ENCODE assay signal across 32 cellular contexts in genomic region chr1:54990916-54991315, GRCh38. TPM values are rescaled to one million over a fixed set of nuclear protein-coding genes. Genes with fewer than 3 reads are reported as not detected.
"Had no signal": no experiment of that assay in that cellular context is flagged by ENCODE, and none has a peak within 500 bp of the region (broad histone marks: within the 10 kb centered on the region; RNA-seq: fewer than 3 reads in every experiment).

No MANE protein-coding gene starts in this region.

- H3K4me1 ChIP-seq: left lung, lower lobe of right lung, right atrium auricular region, right lobe of liver, tibial nerve, uterus had no signal

- H3K27ac ChIP-seq: hepatocyte, left lung, lower lobe of right lung, ovary, right atrium auricular region, right lobe of liver, tibial nerve, uterus had no signal

- DNase-seq: left colon; left lung; lower lobe of right lung; mammary epithelial cell; naive B cell; natural killer cell; nephron progenitor cell; ovary; right lobe of liver; stimulated activated CD4-positive, alpha-beta T cell treated with anti-CD3 and anti-CD28 coated beads, Interleukin-1b, Interleukin-23, amount 100 ng/mL, for 48 hours; stimulated activated CD4-positive, alpha-beta T cell treated with anti-CD3 and anti-CD28 coated beads, Interleukin-2, amount 100 ng/mL, for 48 hours; stimulated activated CD4-positive, alpha-beta T cell treated with anti-CD3 and anti-CD28 coated beads, Interleukin-4, amount 100 ng/mL, for 4 hours; stimulated activated CD8-positive, alpha-beta memory T cell treated with anti-CD3 and anti-CD28 coated beads, Interleukin-4, amount 100 ng/mL, for 48 hours; stimulated activated naive CD4-positive, alpha-beta T cell treated with Interleukin-2 at 50 U/mL for 16 hours; stimulated activated naive CD8-positive, alpha-beta T cell treated with anti-CD3 and anti-CD28 coated beads, Interleukin-15, amount 100 ng/mL, for 72 hours; uterus had no signal

- H3K4me3 Mint-ChIP-seq: mesothelial cell of epicardium; natural killer cell; nephron progenitor cell; stimulated activated memory B cell treated with anti-CD40 and anti-IgM and Interleukin-4, amounts not matched to agents 10 μg/mL and 1 μg/mL and 100 μg/mL, for 72 hours; stimulated activated naive CD8-positive, alpha-beta T cell treated with anti-CD3 and anti-CD28 coated beads, Interleukin-15, amount 100 ng/mL, for 72 hours; type B pancreatic cell had no signal

- H3K27ac Mint-ChIP-seq: mesothelial cell of epicardium; natural killer cell; nephron progenitor cell; progenitor cell of endocrine pancreas; stimulated activated memory B cell treated with anti-CD40 and anti-IgM and Interleukin-4, amounts not matched to agents 10 μg/mL and 1 μg/mL and 100 μg/mL, for 72 hours; type B pancreatic cell had no signal

- FAIRE-seq: keratinocyte had no signal

- ATAC-seq: left colon; left lung; lower lobe of right lung; natural killer cell; stimulated activated memory B cell treated with anti-CD40 and anti-IgM and Interleukin-4, amounts not matched to agents 10 μg/mL and 1 μg/mL and 100 μg/mL, for 72 hours; stimulated activated naive CD8-positive, alpha-beta T cell treated with anti-CD3 and anti-CD28 coated beads, Interleukin-15, amount 100 ng/mL, for 72 hours had no signal

- H3K4me3 ChIP-seq: hepatocyte, left lung, lower lobe of right lung, ovary, right atrium auricular region, right lobe of liver, smooth muscle cell, tibial nerve, uterus had no signal

- H3K27me3 ChIP-seq: ovary, right atrium auricular region, right lobe of liver, uterus had no signal

- H3K36me3 Mint-ChIP-seq: mesothelial cell of epicardium; natural killer cell; stimulated activated memory B cell treated with anti-CD40 and anti-IgM and Interleukin-4, amounts not matched to agents 10 μg/mL and 1 μg/mL and 100 μg/mL, for 72 hours; type B pancreatic cell had no signal

- H3K79me2 ChIP-seq: hepatocyte had no signal

- H2AFZ ChIP-seq: hepatocyte had no signal

- H3K4me1 Mint-ChIP-seq: stimulated activated memory B cell treated with anti-CD40 and anti-IgM and Interleukin-4, amounts not matched to agents 10 μg/mL and 1 μg/mL and 100 μg/mL, for 72 hours had no signal

- H3K9me3 ChIP-seq: left lung, lower lobe of right lung, ovary, right atrium auricular region, right lobe of liver, tibial nerve, uterus had no signal

- H3K9me3 Mint-ChIP-seq: mesothelial cell of epicardium; nephron progenitor cell; stimulated activated memory B cell treated with anti-CD40 and anti-IgM and Interleukin-4, amounts not matched to agents 10 μg/mL and 1 μg/mL and 100 μg/mL, for 72 hours; stimulated activated naive CD8-positive, alpha-beta T cell treated with anti-CD3 and anti-CD28 coated beads, Interleukin-15, amount 100 ng/mL, for 72 hours; type B pancreatic cell had no signal

- H3K4me2 ChIP-seq: hepatocyte, smooth muscle cell had no signal

- H3K36me3 ChIP-seq: left lung, lower lobe of right lung, ovary, right atrium auricular region, right lobe of liver, tibial nerve, uterus had no signal

RNA-seq across cellular contexts. Expression of gene BSND, which starts 7.8 kb away (rescaled TPM):
- total RNA-seq: left colon, left lung, lower lobe of right lung, mammary epithelial cell, mononuclear cell, natural killer cell, omental fat pad, progenitor cell of endocrine pancreas, pulmonary artery endothelial cell, right atrium auricular region, right lobe of liver, skeletal muscle tissue, smooth muscle cell, temporal lobe, tibial nerve, ureter, uterus had no signal
- polyA plus RNA-seq: keratinocyte, liver, mammary epithelial cell, smooth muscle cell had no signal

RNA-seq across cellular contexts. Expression of gene TMEM61, which starts 10.5 kb away (rescaled TPM):
- total RNA-seq: liver, mononuclear cell, natural killer cell, omental fat pad, pulmonary artery endothelial cell, right atrium auricular region, skeletal muscle tissue, temporal lobe had no signal
- polyA plus RNA-seq: liver had no signal

RNA-seq across cellular contexts. Expression of gene PCSK9, which starts 48.4 kb away (rescaled TPM):
- total RNA-seq: mononuclear cell, natural killer cell had no signal
